ENCODE assay signal across 7 cellular contexts in genomic region chr12:29665107-29665506, GRCh38.
"Had no signal": no experiment of that assay in that cellular context is flagged by ENCODE, and none has a peak within 500 bp of the region (broad histone marks: within the 10 kb centered on the region; RNA-seq: fewer than 3 reads in every experiment).

No MANE protein-coding gene starts in this region.

- H3K4me1 Mint-ChIP-seq: IgD-negative memory B cell had no signal

- FAIRE-seq: HTR-8/SVneo, K562 had no signal

- H3K27ac Mint-ChIP-seq: IgD-negative memory B cell had no signal

- H3K27me3 Mint-ChIP-seq: IgD-negative memory B cell had no signal

- H3K4me3 ChIP-seq: K562 had no signal

- H3K27ac ChIP-seq: HL-60 had no signal

- DNase-seq: IMR-90, KBM-7, KG1 had no signal

- H3K4me3 Mint-ChIP-seq: IgD-negative memory B cell had no signal

- H3K36me3 Mint-ChIP-seq: IgD-negative memory B cell had no signal

- ATAC-seq: K562 had no signal
